12 cellular contexts compared by ENCODE assay signal in the genomic region with DNA sequence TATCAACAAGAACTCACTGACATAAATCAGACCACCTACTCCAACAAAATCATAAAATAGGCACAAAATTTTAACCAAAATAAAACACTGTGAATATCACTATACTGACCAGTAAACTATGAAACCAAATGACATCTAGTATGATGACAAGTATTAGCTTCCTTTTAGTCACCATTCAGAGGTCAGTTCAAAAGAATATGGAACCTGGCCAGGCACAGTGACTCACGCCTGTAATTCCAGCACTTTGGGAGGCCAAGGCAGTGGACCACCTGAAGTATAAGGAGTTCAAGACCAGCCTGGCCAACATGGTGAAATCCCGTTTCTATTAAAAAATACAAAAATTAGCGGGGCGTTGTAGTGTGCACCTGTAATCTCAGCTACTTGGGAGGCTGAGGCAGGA.
A peak's percentile ranks its signal among the peaks of the same experiment; 100 is the strongest.
DNase-seq lines count a peak whose midpoint lies in the region; ATAC-seq, FAIRE-seq and TF ChIP-seq lines count a peak whose summit lies in the region.
"Had no signal": no experiment of that assay in that cellular context is flagged by ENCODE, and none has a peak within 500 bp of the region (broad histone marks: within the 10 kb centered on the region; RNA-seq: fewer than 3 reads in every experiment).

No MANE protein-coding gene starts in this region.

- H3K27ac ChIP-seq in HepG2 (ENCODE audit: extremely low read length, insufficient read depth, low read length): no peak overlapping the region
- H3K27ac ChIP-seq: HL-60 had no signal

- H3K4me1 ChIP-seq in HepG2 (ENCODE audit: insufficient read depth, low read length): no peaks in the 10 kb centered on the region

- DNase-seq in Daoy (ENCODE audit: low read depth): peak; percentile 61
- peak; percentile 7 for DNase-seq in NCI-H226
- no peak for DNase-seq in central memory CD8-positive, alpha-beta T cell (ENCODE audit: low spot score in 2 of 2)
- no peak for DNase-seq in nephron progenitor cell
- DNase-seq in glutamatergic neuron: no peak
- no peak for DNase-seq in occipital lobe (lab: John Stamatoyannopoulos, UW)
- DNase-seq in NCI-H526 treated with DMSO at 0.1 percent for 48 hours (lab: John Stamatoyannopoulos, UW): no peak
- DNase-seq in HepG2 (ENCODE audit: low spot score): no peak
- DNase-seq: activated gamma-delta T cell, kidney glomerular epithelial cell had no signal

- no peak for TF ChIP-seq POLR2A in HepG2 (IDR thresholded peaks at IDR 0.05; ENCODE audit: insufficient read depth in 1 of 2, low read depth in 2 of 2, low read length in 2 of 2)

- in situ Hi-C loops in HepG2 (cut with HindIII; ENCODE audit: extremely low pct_ligation_motif_present, low pct_unique_long_range_greater_than_20kb): no loop called here

- peaks cover 51% of the 10 kb centered on the region for H3K36me3 Mint-ChIP-seq in central memory CD8-positive, alpha-beta T cell (ENCODE audit: insufficient read depth)
- H3K36me3 Mint-ChIP-seq in nephron progenitor cell (ENCODE audit: low read depth): peaks cover 84% of the 10 kb centered on the region
- H3K36me3 Mint-ChIP-seq in glutamatergic neuron (ENCODE audit: unreplicated experiment): no peaks in the 10 kb centered on the region

- H3K4me2 ChIP-seq in HepG2 (ENCODE audit: low read depth, low read length): no peak overlapping the region

- CTCF ChIA-PET in HepG2 (lab: Yijun Ruan, JAX; ENCODE audit: low intra/inter-chr PET ratio, low total read pairs): no interaction called here

- H2AFZ ChIP-seq in HepG2 (ENCODE audit: low read length): no peak overlapping the region

- H4K20me1 ChIP-seq in HepG2 (ENCODE audit: insufficient read depth, low read length): peaks cover 2% of the 10 kb centered on the region; the same call in 1 of the 2 replicates

- H3K9me3 Mint-ChIP-seq in central memory CD8-positive, alpha-beta T cell: no peaks in the 10 kb centered on the region
- H3K9me3 Mint-ChIP-seq in nephron progenitor cell (no peaks in the 10 kb centered on the region), glutamatergic neuron (ENCODE audit: unreplicated experiment) (peaks cover 6% of the 10 kb centered on the region)

- no peaks in the 10 kb centered on the region for H3K79me2 ChIP-seq in HepG2 (ENCODE audit: insufficient read depth, low read length)

- 98% methylated on average over 4 of the region's 4 CpGs for WGBS in HepG2 (ENCODE audit: low lambda C conversion rate)

- H3K9me3 ChIP-seq in HepG2 (ENCODE audit: low read length): no peaks in the 10 kb centered on the region

- peak overlapping the region; percentile 16 for H3K27ac Mint-ChIP-seq in central memory CD8-positive, alpha-beta T cell (ENCODE audit: low read depth)
- H3K27ac Mint-ChIP-seq in nephron progenitor cell (peak overlapping the region; percentile 12), glutamatergic neuron (ENCODE audit: unreplicated experiment) (no peak overlapping the region)

- H3K4me1 Mint-ChIP-seq in central memory CD8-positive, alpha-beta T cell: peaks cover 9% of the 10 kb centered on the region
- no peaks in the 10 kb centered on the region for H3K4me1 Mint-ChIP-seq in nephron progenitor cell
- no peaks in the 10 kb centered on the region for H3K4me1 Mint-ChIP-seq in glutamatergic neuron (ENCODE audit: low read depth, unreplicated experiment)

- H3K27me3 Mint-ChIP-seq in central memory CD8-positive, alpha-beta T cell: no peaks in the 10 kb centered on the region
- no peaks in the 10 kb centered on the region for H3K27me3 Mint-ChIP-seq in nephron progenitor cell (ENCODE audit: low read depth, poor library complexity)
- peaks cover 2% of the 10 kb centered on the region for H3K27me3 Mint-ChIP-seq in glutamatergic neuron (ENCODE audit: unreplicated experiment)

- no peak overlapping the region for H3K9ac ChIP-seq in HepG2 (ENCODE audit: insufficient read depth, low read depth, low read length)

- POLR2A ChIA-PET in HepG2 (lab: Yijun Ruan, JAX): no interaction called here

- ATAC-seq in central memory CD8-positive, alpha-beta T cell (replicated peaks; ENCODE audit: extremely low read depth, poor library complexity, severe bottlenecking): no peak
- no peak for ATAC-seq in HepG2

- no peak overlapping the region for H3K4me3 ChIP-seq in HepG2 (replicated peaks in 1 of 3; ENCODE audit: insufficient read depth in 1 of 3, low read depth in 2 of 3, low read length in 3 of 3)

- no TSS peak for BruUV-seq in HepG2 (replicated peaks; lab: Mats Ljungman, UMichigan)

- TF ChIP-seq RAD21 in HepG2 (CRISPR knock-in tag; IDR thresholded peaks at IDR 0.05): no peak

- FAIRE-seq in HepG2 (lab: Jason Lieb, UNC): no peak
- FAIRE-seq: urothelium cell line had no signal

- TF ChIP-seq EP300 in HepG2 (IDR thresholded peaks at IDR 0.05; ENCODE audit: low read depth in 2 of 2, low read length in 2 of 2) (no peak), HepG2 (CRISPR knock-in tag; IDR thresholded peaks at IDR 0.05; ENCODE audit: borderline replicate concordance) (no peak)

- intact Hi-C loops in HepG2 (cut with micrococcal nuclease; ENCODE audit: unreplicated experiment): no loop called here

- H3K36me3 ChIP-seq in HepG2 (replicated peaks in 1 of 2; ENCODE audit: control insufficient read depth in 1 of 2, insufficient read depth in 2 of 2, low read length in 2 of 2): peaks cover 14 to 68% of the 10 kb centered on the region in 2 experiments

- TF ChIP-seq CTCF in nephron progenitor cell (IDR thresholded peaks at IDR 0.05): no peak
- TF ChIP-seq CTCF in glutamatergic neuron (IDR thresholded peaks at IDR 0.05; ENCODE audit: partially characterized antibody, unreplicated experiment): no peak
- TF ChIP-seq CTCF in HepG2 (CRISPR knock-in tag; IDR thresholded peaks at IDR 0.05): no peak

- H3K4me3 Mint-ChIP-seq in central memory CD8-positive, alpha-beta T cell: no peak overlapping the region
- H3K4me3 Mint-ChIP-seq in nephron progenitor cell: no peak overlapping the region
- no peak overlapping the region for H3K4me3 Mint-ChIP-seq in glutamatergic neuron (ENCODE audit: unreplicated experiment)

- H3K27me3 ChIP-seq in HepG2 (ENCODE audit: control insufficient read depth in 1 of 2, insufficient read depth in 2 of 2, low read length in 2 of 2): no peaks in the 10 kb centered on the region

TF ChIP-seq in HepG2, 621 proteins besides CTCF, POLR2A, EP300 and RAD21 (continues in another document):
- TF ChIP-seq HDAC6 (IDR thresholded peaks at IDR 0.05; ENCODE audit: low read depth, low read length): no peak
- TF ChIP-seq ZNF879 (CRISPR knock-in tag; IDR thresholded peaks at IDR 0.05): no peak
- TF ChIP-seq PHF21A (CRISPR knock-in tag; IDR thresholded peaks at IDR 0.05): no peak
- no peak for TF ChIP-seq HCFC1 (IDR thresholded peaks at IDR 0.05; ENCODE audit: low read depth, low read length)
- no peak for TF ChIP-seq MAFK (conservative IDR thresholded peaks at IDR 0.05 in 1 of 2, IDR thresholded peaks at IDR 0.05 in 1 of 2; ENCODE audit: low read length in 2 of 2)
- TF ChIP-seq, protein P1, sequence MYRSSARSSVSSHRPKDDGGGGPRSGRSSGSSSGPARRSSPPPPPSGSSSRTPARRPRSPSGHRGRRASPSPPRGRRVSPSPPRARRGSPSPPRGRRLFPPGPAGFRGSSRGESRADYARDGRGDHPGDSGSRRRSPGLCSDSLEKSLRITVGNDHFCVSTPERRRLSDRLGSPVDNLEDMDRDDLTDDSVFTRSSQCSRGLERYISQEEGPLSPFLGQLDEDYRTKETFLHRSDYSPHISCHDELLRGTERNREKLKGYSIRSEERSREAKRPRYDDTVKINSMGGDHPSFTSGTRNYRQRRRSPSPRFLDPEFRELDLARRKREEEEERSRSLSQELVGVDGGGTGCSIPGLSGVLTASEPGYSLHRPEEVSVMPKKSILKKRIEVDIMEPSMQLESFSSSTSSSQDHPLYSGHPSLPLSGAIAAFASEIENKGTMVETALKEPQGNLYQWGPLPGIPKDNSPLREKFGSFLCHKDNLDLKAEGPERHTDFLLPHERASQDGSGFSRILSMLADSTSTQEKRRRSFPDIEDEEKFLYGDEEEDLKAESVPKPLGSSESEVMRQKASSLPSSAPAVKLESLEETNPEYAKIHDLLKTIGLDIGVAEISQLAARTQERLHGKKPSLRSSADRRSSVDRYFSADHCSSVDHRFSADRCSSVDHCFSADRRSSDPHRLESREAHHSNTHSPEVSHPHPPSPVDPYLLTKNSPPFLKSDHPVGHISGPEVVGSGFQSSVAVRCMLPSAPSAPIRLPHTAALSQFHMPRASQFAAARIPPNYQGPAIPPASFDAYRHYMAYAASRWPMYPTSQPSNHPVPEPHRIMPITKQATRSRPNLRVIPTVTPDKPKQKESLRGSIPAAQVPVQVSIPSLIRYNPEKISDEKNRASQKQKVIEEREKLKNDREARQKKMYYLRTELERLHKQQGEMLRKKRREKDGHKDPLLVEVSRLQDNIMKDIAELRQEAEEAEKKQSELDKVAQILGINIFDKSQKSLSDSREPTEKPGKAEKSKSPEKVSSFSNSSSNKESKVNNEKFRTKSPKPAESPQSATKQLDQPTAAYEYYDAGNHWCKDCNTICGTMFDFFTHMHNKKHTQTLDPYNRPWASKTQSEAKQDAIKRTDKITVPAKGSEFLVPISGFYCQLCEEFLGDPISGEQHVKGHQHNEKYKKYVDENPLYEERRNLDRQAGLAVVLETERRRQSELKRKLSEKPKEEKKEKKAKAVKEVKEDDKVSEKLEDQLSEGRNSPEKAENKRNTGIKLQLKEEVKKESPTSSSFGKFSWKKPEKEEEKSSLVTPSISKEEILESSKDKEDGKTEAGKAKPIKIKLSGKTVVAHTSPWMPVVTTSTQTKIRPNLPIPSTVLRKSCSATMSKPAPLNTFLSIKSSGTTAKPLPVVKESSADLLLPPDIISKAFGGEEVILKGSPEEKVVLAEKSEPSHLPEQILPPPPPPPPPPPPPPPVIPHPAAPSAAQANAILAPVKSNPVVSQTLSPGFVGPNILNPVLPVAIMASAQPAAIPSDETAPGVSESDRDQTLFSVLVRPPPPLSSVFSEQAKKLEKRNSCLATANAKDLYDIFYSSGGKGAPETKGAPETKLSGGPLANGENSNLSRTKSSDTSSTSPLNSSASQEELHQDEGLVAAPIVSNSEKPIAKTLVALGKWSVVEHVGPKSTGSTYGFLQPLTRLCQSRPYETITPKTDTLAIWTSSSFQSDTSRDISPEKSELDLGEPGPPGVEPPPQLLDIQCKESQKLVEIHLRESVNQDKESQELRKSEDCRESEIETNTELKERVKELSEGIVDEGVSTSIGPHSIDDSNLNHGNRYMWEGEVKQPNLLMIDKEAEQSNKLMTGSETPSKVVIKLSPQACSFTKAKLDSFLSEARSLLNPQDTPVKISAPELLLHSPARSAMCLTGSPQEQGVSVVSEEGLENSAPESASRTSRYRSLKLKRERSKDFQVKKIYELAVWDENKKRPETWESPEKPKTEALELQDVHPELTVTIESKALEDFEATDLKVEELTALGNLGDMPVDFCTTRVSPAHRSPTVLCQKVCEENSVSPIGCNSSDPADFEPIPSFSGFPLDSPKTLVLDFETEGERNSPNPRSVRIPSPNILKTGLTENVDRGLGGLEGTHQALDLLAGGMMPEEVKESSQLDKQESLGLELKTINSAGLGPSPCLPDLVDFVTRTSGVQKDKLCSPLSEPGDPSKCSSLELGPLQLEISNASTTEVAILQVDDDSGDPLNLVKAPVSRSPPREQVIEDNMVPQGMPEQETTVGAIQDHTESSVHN (CRISPR knock-in tag; IDR thresholded peaks at IDR 0.05): no peak
- TF ChIP-seq ZFP36L2 (CRISPR knock-in tag; IDR thresholded peaks at IDR 0.05): no peak

Comparison
In these comparisons a context has a peak if more than half of its experiments do, and no peak if none do; other contexts are left out.
1. DNase-seq: peak in Daoy (single experiment) and NCI-H226 (single experiment); none in central memory CD8-positive, alpha-beta T cell (0 of 2), nephron progenitor cell (single experiment), glutamatergic neuron (single experiment), occipital lobe (single experiment), NCI-H526 treated with DMSO at 0.1 percent for 48 hours (single experiment) and HepG2 (single experiment).